26 cellular contexts compared by ENCODE assay signal in genomic region chr11:131483453-131483852, GRCh38.
"Had no signal": no experiment of that assay in that cellular context is flagged by ENCODE, and none has a peak within 500 bp of the region (broad histone marks: within the 10 kb centered on the region; RNA-seq: fewer than 3 reads in every experiment).

No MANE protein-coding gene starts in this region.

- H3K36me3 ChIP-seq: adrenal gland, SJSA1 had no signal

- H3K27ac ChIP-seq: adrenal gland, SJSA1 had no signal

- H3K4me3 ChIP-seq: adrenal gland, K562, SJSA1 had no signal

- H3K27me3 Mint-ChIP-seq: activated CD4-positive, alpha-beta T cell treated with anti-CD3 and anti-CD28 coated beads, Interleukin-2, amount 10 ng/mL, durations not matched to agents 24 days and 14 days; activated CD8-positive, alpha-beta T cell treated with anti-CD3 and anti-CD28 coated beads for 36 hours; activated T-cell treated with anti-CD3 and anti-CD28 coated beads, Interleukin-2, amount 50 U/mL, for 24 hours had no signal

- H3K4me1 Mint-ChIP-seq: activated CD4-positive, alpha-beta T cell treated with anti-CD3 and anti-CD28 coated beads, Interleukin-2, amount 10 ng/mL, durations not matched to agents 24 days and 14 days had no signal

- H3K4me2 ChIP-seq: SK-N-SH had no signal

- H3K4me1 ChIP-seq: adrenal gland, SJSA1 had no signal

- H3K36me3 Mint-ChIP-seq: activated naive CD4-positive, alpha-beta T cell treated with anti-CD3 and anti-CD28 coated beads, Interleukin-2, amount 50 U/mL, for 72 hours; brain had no signal

- H3K9me3 Mint-ChIP-seq: activated CD4-positive, alpha-beta T cell treated with anti-CD3 and anti-CD28 coated beads, Interleukin-2, amount 10 ng/mL, durations not matched to agents 24 days and 14 days; activated CD8-positive, alpha-beta T cell treated with anti-CD3 and anti-CD28 coated beads for 36 hours; activated naive CD4-positive, alpha-beta T cell treated with anti-CD3 and anti-CD28 coated beads for 36 hours; activated T-cell treated with anti-CD3 and anti-CD28 coated beads, Interleukin-2, amount 50 U/mL, for 24 hours; activated T-helper 1 cell treated with anti-CD3 and anti-CD28 coated beads, Interleukin-12 subunit alpha, Interleukin-12 subunit beta, Interleukin-2, Interleukin-4 antibody, amounts not matched to agents 30 ng/mL and 10 ng/mL and 1 ng/mL, durations not matched to agents 14 hours and 24 hours and 36 hours; brain; T-helper 1 cell treated with Interleukin-12 subunit alpha and Interleukin-12 subunit beta and Interleukin-4 antibody, amounts not matched to agents 30 μg/mL and 1 μg/mL, for 36 hours; T-helper 2 cell treated with Interferon-gamma antibody and Interleukin-4, amounts not matched to agents 5 μg/mL and 100 μg/mL, for 36 hours had no signal

- H3K9me3 ChIP-seq: adrenal gland, SJSA1, SK-N-SH had no signal

- DNase-seq: activated CD4-positive, alpha-beta T cell treated with anti-CD3 and anti-CD28 coated beads, Interleukin-2, amount 10 ng/mL, durations not matched to agents 24 days and 14 days; activated CD4-positive, alpha-beta T cell treated with anti-CD3 and anti-CD28 coated beads, Interleukin-2, amount 50 U/mL, for 4 hours; activated CD8-positive, alpha-beta T cell treated with anti-CD3 and anti-CD28 coated beads for 36 hours; activated gamma-delta T cell treated with Interleukin-2 at 50 U/mL for 16 hours; activated naive CD4-positive, alpha-beta T cell treated with anti-CD3 and anti-CD28 coated beads for 36 hours; activated T-cell treated with anti-CD3 and anti-CD28 coated beads, Interleukin-2, amount 50 U/mL, for 24 hours; adrenal gland; caudate nucleus; NCI-H1092 treated with DMSO at 0.1 percent for 48 hours; NCI-H146; NCI-H187; NCI-H2029 treated with DMSO at 0.1 percent for 48 hours; NCI-H2107; NCI-H2171; NCI-H345; NCI-H524 treated with DMSO at 0.1 percent for 48 hours; SHP77; SK-N-SH had no signal

- H3K4me3 Mint-ChIP-seq: activated CD4-positive, alpha-beta T cell treated with anti-CD3 and anti-CD28 coated beads, Interleukin-2, amount 10 ng/mL, durations not matched to agents 24 days and 14 days; activated CD8-positive, alpha-beta T cell treated with anti-CD3 and anti-CD28 coated beads for 36 hours; activated naive CD4-positive, alpha-beta T cell treated with anti-CD3 and anti-CD28 coated beads for 36 hours; activated T-cell treated with anti-CD3 and anti-CD28 coated beads, Interleukin-2, amount 50 U/mL, for 24 hours; activated T-helper 1 cell treated with anti-CD3 and anti-CD28 coated beads, Interleukin-12 subunit alpha, Interleukin-12 subunit beta, Interleukin-2, Interleukin-4 antibody, amounts not matched to agents 30 ng/mL and 10 ng/mL and 1 ng/mL, durations not matched to agents 14 hours and 24 hours and 36 hours; brain; T-helper 1 cell treated with Interleukin-12 subunit alpha and Interleukin-12 subunit beta and Interleukin-4 antibody, amounts not matched to agents 30 μg/mL and 1 μg/mL, for 36 hours; T-helper 2 cell treated with Interferon-gamma antibody and Interleukin-4, amounts not matched to agents 5 μg/mL and 100 μg/mL, for 36 hours had no signal

- H3K27me3 ChIP-seq: adrenal gland, SJSA1 had no signal

- ATAC-seq: activated CD8-positive, alpha-beta T cell treated with anti-CD3 and anti-CD28 coated beads for 36 hours; activated naive CD4-positive, alpha-beta T cell treated with anti-CD3 and anti-CD28 coated beads, Interleukin-2, amount 50 U/mL, for 72 hours; K562; Panc1 had no signal

- H3K27ac Mint-ChIP-seq: activated CD4-positive, alpha-beta T cell treated with anti-CD3 and anti-CD28 coated beads, Interleukin-2, amount 10 ng/mL, durations not matched to agents 24 days and 14 days; activated CD8-positive, alpha-beta T cell treated with anti-CD3 and anti-CD28 coated beads for 36 hours; activated naive CD4-positive, alpha-beta T cell treated with anti-CD3 and anti-CD28 coated beads for 36 hours; activated naive CD4-positive, alpha-beta T cell treated with anti-CD3 and anti-CD28 coated beads, Interleukin-2, amount 50 U/mL, for 72 hours; activated T-cell treated with anti-CD3 and anti-CD28 coated beads, Interleukin-2, amount 50 U/mL, for 24 hours; activated T-helper 1 cell treated with anti-CD3 and anti-CD28 coated beads, Interleukin-12 subunit alpha, Interleukin-12 subunit beta, Interleukin-2, Interleukin-4 antibody, amounts not matched to agents 30 ng/mL and 10 ng/mL and 1 ng/mL, durations not matched to agents 14 hours and 24 hours and 36 hours; T-helper 1 cell treated with Interleukin-12 subunit alpha and Interleukin-12 subunit beta and Interleukin-4 antibody, amounts not matched to agents 30 μg/mL and 1 μg/mL, for 36 hours; T-helper 2 cell treated with Interferon-gamma antibody and Interleukin-4, amounts not matched to agents 5 μg/mL and 100 μg/mL, for 36 hours had no signal

- H3K9me2 ChIP-seq: SK-N-SH had no signal
